Comparison of ENCODE assay signal across 8 cellular contexts in the genomic region with DNA sequence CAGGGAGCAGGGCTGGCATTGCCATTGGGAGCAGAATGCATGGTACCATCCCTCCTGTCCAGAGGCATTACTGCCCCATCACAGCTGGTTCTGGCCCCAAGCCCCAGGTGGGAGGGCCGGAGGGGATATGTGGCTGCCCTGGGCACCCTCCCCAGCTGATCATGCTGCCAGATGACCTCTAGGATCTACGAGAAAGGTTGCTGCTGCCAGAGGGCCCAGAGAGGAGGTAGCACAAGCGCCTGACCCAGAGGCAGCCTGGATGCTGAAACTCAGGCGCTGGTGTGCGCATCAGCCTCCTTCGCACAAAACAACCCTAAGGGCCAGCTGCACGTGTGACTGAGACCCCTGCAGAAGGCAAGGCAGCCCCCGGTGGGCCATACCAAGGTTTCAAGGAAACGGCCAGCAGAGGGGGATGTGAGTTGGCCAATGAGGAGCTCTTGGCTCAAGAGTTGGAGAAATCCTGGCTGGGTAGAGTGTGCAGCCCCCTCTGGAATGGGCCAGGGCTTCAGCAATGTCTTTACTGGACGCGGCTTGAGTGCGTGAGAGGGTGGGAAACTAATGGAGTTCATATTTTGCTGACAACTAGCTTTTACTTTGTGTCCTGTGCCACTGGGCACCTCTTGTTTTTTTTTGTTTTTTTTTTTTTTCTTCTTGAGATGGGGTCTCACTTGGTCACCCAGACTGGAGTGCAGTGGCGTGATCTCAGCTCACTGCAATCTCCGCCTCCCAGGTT.
A peak's percentile ranks its signal among the peaks of the same experiment; 100 is the strongest.
DNase-seq lines count a peak whose midpoint lies in the region; FAIRE-seq and TF ChIP-seq lines count a peak whose summit lies in the region.

No MANE protein-coding gene starts in this region.

- H3K9me3 ChIP-seq in BE2C (no peaks in the 10 kb centered on the region), MM.1S (replicated peaks; ENCODE audit: insufficient read depth, low read length) (no peaks in the 10 kb centered on the region), trophoblast cell (ENCODE audit: insufficient read depth, low read depth, low read length) (no peaks in the 10 kb centered on the region)

- no peak overlapping the region for H3K14ac ChIP-seq in trophoblast cell (ENCODE audit: low read length)

- H4K20me1 ChIP-seq in MM.1S (ENCODE audit: insufficient read depth, low read length): no peaks in the 10 kb centered on the region

- H3K27ac ChIP-seq in MM.1S (ENCODE audit: low read length) (no peak overlapping the region), trophoblast cell (ENCODE audit: low read depth, low read length) (no peak overlapping the region)

- H3K79me1 ChIP-seq in trophoblast cell (ENCODE audit: low read length): peaks cover 22% of the 10 kb centered on the region

- H3K4me2 ChIP-seq in MM.1S (ENCODE audit: low read depth, low read length) (no peak overlapping the region), trophoblast cell (ENCODE audit: low read length) (no peak overlapping the region)

- no peak overlapping the region for H4K8ac ChIP-seq in trophoblast cell (ENCODE audit: low read depth, low read length)

- peaks cover 75% of the 10 kb centered on the region for H3K4me1 Mint-ChIP-seq in HFFc6 (ENCODE audit: low read depth)
- H3K4me1 Mint-ChIP-seq in nephron: peaks cover 44% of the 10 kb centered on the region

- H2BK5ac ChIP-seq in trophoblast cell (ENCODE audit: low read depth, low read length, poor library complexity): no peak overlapping the region

- TF ChIP-seq CTCF in BE2C (IDR thresholded peaks at IDR 0.05; ENCODE audit: low read depth, low read length): 0 out of 2 replicates have a peak, but pooled peaks have one; percentile 17
- TF ChIP-seq CTCF in HFFc6 (IDR thresholded peaks at IDR 0.05): peak; percentile 60
- peak; percentile 5 for TF ChIP-seq CTCF in astrocyte of the cerebellum (IDR thresholded peaks at IDR 0.05; ENCODE audit: low read depth, low read length, missing control alignments)
- no peak for TF ChIP-seq CTCF in nephron (IDR thresholded peaks at IDR 0.05; ENCODE audit: unreplicated experiment in 3 of 3)
- no peak for TF ChIP-seq CTCF in MM.1S (IDR thresholded peaks at IDR 0.05; ENCODE audit: low read length)

- FAIRE-seq in GM12891 (lab: Jason Lieb, UNC): no peak

- H3K23ac ChIP-seq in trophoblast cell (ENCODE audit: low read length): no peak overlapping the region

- no peaks in the 10 kb centered on the region for H3K36me3 ChIP-seq in BE2C
- H3K36me3 ChIP-seq in MM.1S (replicated peaks; ENCODE audit: insufficient read depth, low read length): no peaks in the 10 kb centered on the region
- peaks cover 0 to 4% of the 10 kb centered on the region in 2 experiments for H3K36me3 ChIP-seq in trophoblast cell (ENCODE audit: control insufficient read depth in 1 of 2, insufficient read depth in 2 of 2, low read length in 2 of 2)

- H3K18ac ChIP-seq in trophoblast cell (ENCODE audit: low read length): no peak overlapping the region

- no peak overlapping the region for H2AFZ ChIP-seq in MM.1S (ENCODE audit: low read length)
- no peak overlapping the region for H2AFZ ChIP-seq in trophoblast cell (ENCODE audit: insufficient read depth, low read length, poor library complexity)

- H3K27ac Mint-ChIP-seq in HFFc6 (peak overlapping the region; percentile 96), nephron (peak overlapping the region in 2 of 3 experiments; percentile 42 to 76)

- H3K4ac ChIP-seq in trophoblast cell (ENCODE audit: low read depth, low read length): no peak overlapping the region

- H4K91ac ChIP-seq in trophoblast cell (ENCODE audit: low read depth, low read length): no peak overlapping the region

- no peak overlapping the region for H2AK5ac ChIP-seq in trophoblast cell (ENCODE audit: low read length)

- DNase-seq in BE2C (peak; percentile 32), HFFc6 (no peak), astrocyte of the cerebellum (ENCODE audit: low read depth) (no peak), NCI-H2196 treated with DMSO at 0.1 percent for 48 hours (lab: John Stamatoyannopoulos, UW; ENCODE audit: unreplicated experiment) (no peak), MM.1S (no peak), GM12891 (ENCODE audit: insufficient read length, low spot score) (no peak), trophoblast cell (no peak)

- no peak overlapping the region for H2BK120ac ChIP-seq in trophoblast cell (ENCODE audit: insufficient read depth, low read length, poor library complexity)

- H3K79me2 ChIP-seq in MM.1S (ENCODE audit: low read length): no peaks in the 10 kb centered on the region
- H3K79me2 ChIP-seq in trophoblast cell (ENCODE audit: control insufficient read depth, insufficient read depth, low read length, poor library complexity): no peaks in the 10 kb centered on the region

- TF ChIP-seq POLR2A in GM12891 (IDR thresholded peaks at IDR 0.05; ENCODE audit: low read depth, low read length): no peak

- no peak overlapping the region for H2BK12ac ChIP-seq in trophoblast cell (ENCODE audit: low read length)

- in situ Hi-C loops in astrocyte of the cerebellum (cut with HindIII; ENCODE audit: low sequenced_read_pairs): no loop called here

- no peaks in the 10 kb centered on the region for H3K9me2 ChIP-seq in MM.1S (replicated peaks; ENCODE audit: insufficient read depth, low read length)

- H3K27me3 Mint-ChIP-seq in HFFc6 (ENCODE audit: insufficient read depth): no peaks in the 10 kb centered on the region
- H3K27me3 Mint-ChIP-seq in nephron (ENCODE audit: low read depth): peaks cover 14% of the 10 kb centered on the region

- H3K9me3 Mint-ChIP-seq in HFFc6 (no peaks in the 10 kb centered on the region), nephron (peaks cover 2% of the 10 kb centered on the region)

- H3K4me1 ChIP-seq in BE2C (peaks cover 19% of the 10 kb centered on the region), MM.1S (ENCODE audit: low read length) (0 out of 2 replicates have a peak, but pooled peaks cover 4% of the 10 kb centered on the region), trophoblast cell (ENCODE audit: control insufficient read depth in 1 of 2, insufficient read depth in 2 of 2, low read length in 2 of 2) (peaks cover 21 to 22% of the 10 kb centered on the region in 2 experiments)

- H3K27me3 ChIP-seq in BE2C (no peaks in the 10 kb centered on the region), MM.1S (replicated peaks; ENCODE audit: insufficient read depth, low read length) (no peaks in the 10 kb centered on the region), trophoblast cell (ENCODE audit: insufficient read depth, low read length) (no peaks in the 10 kb centered on the region)

- H3K4me3 Mint-ChIP-seq in HFFc6 (peak overlapping the region; percentile 88; the same call in 1 of the 2 replicates), nephron (no peak overlapping the region)

- no peaks in the 10 kb centered on the region for H3K36me3 Mint-ChIP-seq in HFFc6 (ENCODE audit: low read depth)
- H3K36me3 Mint-ChIP-seq in nephron (ENCODE audit: low read depth): no peaks in the 10 kb centered on the region

- no peak overlapping the region for H4K12ac ChIP-seq in trophoblast cell (ENCODE audit: low read depth, low read length)

- no peak overlapping the region for H3K9ac ChIP-seq in MM.1S (ENCODE audit: low read length)
- H3K9ac ChIP-seq in trophoblast cell (ENCODE audit: low read length): no peak overlapping the region

- no CpG with 5 or more reads among the region's 14 CpGs for WGBS in trophoblast cell (ENCODE audit: extremely low coverage, insufficient coverage, insufficient read length)

- no peaks in the 10 kb centered on the region for H3F3A ChIP-seq in MM.1S (ENCODE audit: insufficient read depth, low read length)

- no peak overlapping the region for H3K4me3 ChIP-seq in BE2C (ENCODE audit: low read depth, low read length)
- no peak overlapping the region for H3K4me3 ChIP-seq in astrocyte of the cerebellum (ENCODE audit: low read depth, low read length)
- no peak overlapping the region for H3K4me3 ChIP-seq in MM.1S (ENCODE audit: low read length)
- H3K4me3 ChIP-seq in trophoblast cell (ENCODE audit: low read depth, low read length): no peak overlapping the region

TF ChIP-seq in GM12891, 5 proteins besides CTCF, POLR2A, EP300 and RAD21:
- no peak for TF ChIP-seq POLR2AphosphoS5 (IDR thresholded peaks at IDR 0.05; ENCODE audit: low read depth, low read length)
- TF ChIP-seq POU2F2 (IDR thresholded peaks at IDR 0.05; ENCODE audit: low read depth, low read length): no peak
- TF ChIP-seq SPI1 (IDR thresholded peaks at IDR 0.05; ENCODE audit: low read depth, low read length): no peak
- TF ChIP-seq TAF1 (IDR thresholded peaks at IDR 0.05; ENCODE audit: low read depth, low read length): no peak
- TF ChIP-seq PAX5 (IDR thresholded peaks at IDR 0.05; ENCODE audit: insufficient read depth, low read length, severe bottlenecking): no peak

Comparison
In these comparisons a context has a peak if more than half of its experiments do, and no peak if none do; other contexts are left out.
1. CTCF ChIP-seq: peak in BE2C (single experiment), HFFc6 (single experiment) and astrocyte of the cerebellum (single experiment); none in nephron (0 of 3) and MM.1S (single experiment).